1 cellular context compared by ENCODE assay signal in the genomic region with DNA sequence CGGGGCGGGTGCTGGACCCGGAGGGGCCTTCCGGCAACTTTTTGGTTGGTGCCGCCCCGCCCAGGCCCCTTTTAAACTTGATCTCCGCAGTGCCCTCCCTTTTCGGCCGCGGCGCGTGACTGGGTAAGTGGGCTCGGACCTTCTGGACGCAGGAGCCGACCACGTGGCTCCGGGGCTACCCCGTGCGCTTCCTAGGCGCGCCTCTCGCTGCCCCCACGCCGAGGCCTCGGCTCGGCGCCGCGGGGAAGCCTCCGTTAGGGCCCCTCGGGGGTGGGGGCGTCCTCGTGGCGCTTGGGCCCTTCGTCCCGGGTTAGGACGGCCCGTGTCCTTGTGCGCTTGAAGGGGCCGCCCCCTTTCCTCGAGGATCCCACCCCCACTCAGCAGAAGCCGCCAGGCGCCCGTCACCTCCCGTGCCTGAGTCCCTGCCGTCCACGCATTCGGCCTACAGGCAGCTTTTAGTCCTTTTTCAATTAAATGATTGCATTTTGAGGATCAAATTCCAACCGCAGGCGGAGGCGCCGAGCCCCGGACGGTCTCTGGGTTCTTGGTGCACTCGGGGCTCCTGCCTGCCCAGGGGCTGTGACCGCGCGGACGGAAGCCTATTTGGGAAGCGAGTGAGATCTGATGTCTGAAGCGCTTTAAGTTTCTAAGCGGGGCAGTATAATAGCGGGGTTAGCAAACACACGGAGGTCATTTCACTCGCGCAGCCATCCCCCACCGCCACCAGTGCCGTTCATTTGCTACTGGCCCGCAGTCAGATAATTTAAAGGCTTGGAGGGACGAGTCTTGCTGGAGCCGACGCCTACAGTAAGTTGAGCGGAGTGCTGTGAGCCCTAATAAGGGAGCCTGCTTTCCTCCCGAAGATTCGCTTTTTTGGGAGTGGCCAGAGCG.
TF ChIP-seq lines count a peak whose summit lies in the region.

No MANE protein-coding gene starts in this region.

TF ChIP-seq in K562, 482 proteins besides CTCF, POLR2A, EP300 and RAD21 (continued from another document and continues in another):
- TF ChIP-seq FOXP4 (CRISPR knock-in tag; IDR thresholded peaks at IDR 0.05; ENCODE audit: borderline replicate concordance) (peak; percentile 89; the same call in 1 of the 2 replicates), ELF2 (CRISPR knock-in tag; IDR thresholded peaks at IDR 0.05) (peak; percentile 45), MITF (IDR thresholded peaks at IDR 0.05) (peak; percentile 71), DLX4 (CRISPR knock-in tag; IDR thresholded peaks at IDR 0.05) (no peak), ZNF696 (CRISPR knock-in tag; conservative IDR thresholded peaks at IDR 0.05) (no peak), ELF1 (tag; IDR thresholded peaks at IDR 0.05) (peak; percentile 75), ZBED1 (IDR thresholded peaks at IDR 0.05) (no peak), GABPB1 (CRISPR knock-in tag; IDR thresholded peaks at IDR 0.05) (peak; percentile 75), GMEB1 (CRISPR knock-in tag; IDR thresholded peaks at IDR 0.05) (peak; percentile 49), CREB1 (IDR thresholded peaks at IDR 0.05) (no peak), CREB1 (CRISPR knock-in tag; IDR thresholded peaks at IDR 0.05) (peak; percentile 44; the same call in 1 of the 2 replicates), SRSF1 (IDR thresholded peaks at IDR 0.05; ENCODE audit: low read depth, low read length) (0 out of 2 replicates have a peak, but pooled peaks have one; percentile 40), ZFPM2 (CRISPR knock-in tag; IDR thresholded peaks at IDR 0.05) (0 out of 2 replicates have a peak, but pooled peaks have one; percentile 27), ZNF316 (IDR thresholded peaks at IDR 0.05) (peak; percentile 57), MYC (IDR thresholded peaks at IDR 0.05; ENCODE audit: low read depth, low read length) (peak; percentile 100), MYC (CRISPR knock-in tag; IDR thresholded peaks at IDR 0.05; ENCODE audit: borderline replicate concordance, low read depth) (peak; percentile 99), FOSL1 (tag; conservative IDR thresholded peaks at IDR 0.05) (peak; percentile 57; the same call in 1 of the 2 replicates), THRAP3 (IDR thresholded peaks at IDR 0.05; ENCODE audit: borderline replicate concordance) (no peak), TGIF2 (CRISPR knock-in tag; IDR thresholded peaks at IDR 0.05) (peak; percentile 77; the same call in 1 of the 2 replicates), ZNF274 (IDR thresholded peaks at IDR 0.05; ENCODE audit: borderline replicate concordance, low read depth, low read length) (no peak), MXD1 (CRISPR knock-in tag; IDR thresholded peaks at IDR 0.05; ENCODE audit: borderline replicate concordance, poor library complexity, severe bottlenecking) (peak; percentile 86), SRF (CRISPR knock-in tag; IDR thresholded peaks at IDR 0.05) (peak in 1 of 2 experiments; percentile 72; a peak in 1 of 4 replicates), ZNF165 (CRISPR knock-in tag; IDR thresholded peaks at IDR 0.05; ENCODE audit: borderline replicate concordance) (0 out of 2 replicates have a peak, but pooled peaks have one; percentile 60), ZNF589 (CRISPR knock-in tag; IDR thresholded peaks at IDR 0.05; ENCODE audit: low read depth) (no peak), FIP1L1 (IDR thresholded peaks at IDR 0.05; ENCODE audit: low read depth, low read length, poor library complexity, severe bottlenecking) (peak; percentile 87), AFF1 (IDR thresholded peaks at IDR 0.05; ENCODE audit: low read depth in 1 of 2, partially characterized antibody in 2 of 2) (no peak), ZBTB7A (IDR thresholded peaks at IDR 0.05; ENCODE audit: borderline replicate concordance, control insufficient read depth, low read depth, low read length) (peak; percentile 86), KDM2B (CRISPR knock-in tag; IDR thresholded peaks at IDR 0.05) (0 out of 2 replicates have a peak, but pooled peaks have one; percentile 36), CBX5 (IDR thresholded peaks at IDR 0.05; ENCODE audit: borderline replicate concordance, low read depth) (0 out of 2 replicates have a peak, but pooled peaks have one; percentile 12), TBP (optimal IDR thresholded peaks at IDR 0.05; ENCODE audit: low read depth, low read length) (peak; percentile 97), TBL1XR1 (IDR thresholded peaks at IDR 0.05; ENCODE audit: low read length in 2 of 2) (peak in 1 of 2 experiments; percentile 30; a peak in 1 of 4 replicates), ESRRA (IDR thresholded peaks at IDR 0.05; ENCODE audit: borderline replicate concordance, low read depth) (peak; percentile 78)
- TF ChIP-seq, protein P1, sequence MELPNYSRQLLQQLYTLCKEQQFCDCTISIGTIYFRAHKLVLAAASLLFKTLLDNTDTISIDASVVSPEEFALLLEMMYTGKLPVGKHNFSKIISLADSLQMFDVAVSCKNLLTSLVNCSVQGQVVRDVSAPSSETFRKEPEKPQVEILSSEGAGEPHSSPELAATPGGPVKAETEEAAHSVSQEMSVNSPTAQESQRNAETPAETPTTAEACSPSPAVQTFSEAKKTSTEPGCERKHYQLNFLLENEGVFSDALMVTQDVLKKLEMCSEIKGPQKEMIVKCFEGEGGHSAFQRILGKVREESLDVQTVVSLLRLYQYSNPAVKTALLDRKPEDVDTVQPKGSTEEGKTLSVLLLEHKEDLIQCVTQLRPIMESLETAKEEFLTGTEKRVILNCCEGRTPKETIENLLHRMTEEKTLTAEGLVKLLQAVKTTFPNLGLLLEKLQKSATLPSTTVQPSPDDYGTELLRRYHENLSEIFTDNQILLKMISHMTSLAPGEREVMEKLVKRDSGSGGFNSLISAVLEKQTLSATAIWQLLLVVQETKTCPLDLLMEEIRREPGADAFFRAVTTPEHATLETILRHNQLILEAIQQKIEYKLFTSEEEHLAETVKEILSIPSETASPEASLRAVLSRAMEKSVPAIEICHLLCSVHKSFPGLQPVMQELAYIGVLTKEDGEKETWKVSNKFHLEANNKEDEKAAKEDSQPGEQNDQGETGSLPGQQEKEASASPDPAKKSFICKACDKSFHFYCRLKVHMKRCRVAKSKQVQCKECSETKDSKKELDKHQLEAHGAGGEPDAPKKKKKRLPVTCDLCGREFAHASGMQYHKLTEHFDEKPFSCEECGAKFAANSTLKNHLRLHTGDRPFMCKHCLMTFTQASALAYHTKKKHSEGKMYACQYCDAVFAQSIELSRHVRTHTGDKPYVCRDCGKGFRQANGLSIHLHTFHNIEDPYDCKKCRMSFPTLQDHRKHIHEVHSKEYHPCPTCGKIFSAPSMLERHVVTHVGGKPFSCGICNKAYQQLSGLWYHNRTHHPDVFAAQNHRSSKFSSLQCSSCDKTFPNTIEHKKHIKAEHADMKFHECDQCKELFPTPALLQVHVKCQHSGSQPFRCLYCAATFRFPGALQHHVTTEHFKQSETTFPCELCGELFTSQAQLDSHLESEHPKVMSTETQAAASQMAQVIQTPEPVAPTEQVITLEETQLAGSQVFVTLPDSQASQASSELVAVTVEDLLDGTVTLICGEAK (IDR thresholded peaks at IDR 0.05), result 0 out of 2 replicates have a peak, but pooled peaks have one; percentile 27
- TF ChIP-seq, protein P1 (CRISPR knock-in tag; IDR thresholded peaks at IDR 0.05), result no peak
